ENCODE assay signal across 18 cellular contexts in the genomic region with DNA sequence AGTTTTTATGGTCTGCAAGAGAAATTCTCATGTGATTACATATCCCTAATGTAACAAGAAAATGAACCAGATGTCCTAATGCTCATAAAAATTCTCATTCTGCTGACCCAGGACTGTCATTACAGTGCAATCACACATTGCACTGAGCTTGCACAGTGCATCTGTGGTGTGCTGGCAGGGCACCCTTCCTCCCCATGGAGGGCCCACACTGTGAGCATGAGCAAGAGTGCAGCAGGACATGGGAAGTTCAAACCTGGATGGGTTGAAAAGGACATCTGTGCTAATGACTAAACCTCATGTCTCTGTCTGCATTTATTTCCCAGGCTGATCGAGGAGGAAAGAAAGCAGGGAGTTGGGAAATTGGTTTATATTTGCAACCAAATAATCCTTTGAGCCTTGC.
DNase-seq lines count a peak whose midpoint lies in the region; ATAC-seq, FAIRE-seq and TF ChIP-seq lines count a peak whose summit lies in the region.
"Had no signal": no experiment of that assay in that cellular context is flagged by ENCODE, and none has a peak within 500 bp of the region (broad histone marks: within the 10 kb centered on the region; RNA-seq: fewer than 3 reads in every experiment).

No MANE protein-coding gene starts in this region.

- H2AFZ ChIP-seq in GM23248 = no peak overlapping the region
- H2AFZ ChIP-seq in hepatocyte = no peak overlapping the region

- H3F3A ChIP-seq in GM23248 (ENCODE audit: insufficient read depth) = peaks cover 44% of the 10 kb centered on the region

- DNase-seq in GM23248 (peak; percentile 53), hepatocyte (ENCODE audit: low spot score) (peak; percentile 62), smooth muscle cell of the brain vasculature (ENCODE audit: low read depth, low spot score) (peak; percentile 84), cerebellar cortex (ENCODE audit: low spot score) (no peak)
- no peak for DNase-seq in activated CD4-positive, alpha-beta T cell treated with anti-CD3 and anti-CD28 coated beads for 48 hours
- DNase-seq: activated CD4-positive, alpha-beta T cell treated with anti-CD3 and anti-CD28 coated beads, Interleukin-2, amount 50 U/mL, for 1 hour; foreskin keratinocyte; NCI-H1694; NCI-H69; RPMI8226; stimulated activated CD4-positive, alpha-beta T cell treated with anti-CD3 and anti-CD28 coated beads, Interleukin-4, amount 100 ng/mL, for 4 hours; stimulated activated naive B cell treated with anti-CD40 and anti-IgM and Interleukin-4, amounts not matched to agents 10 μg/mL and 1 μg/mL and 100 μg/mL, for 72 hours; T-helper 9 cell had no signal

- H3K4me1 ChIP-seq in GM23248 (ENCODE audit: insufficient read depth) (peaks cover 18% of the 10 kb centered on the region), hepatocyte (ENCODE audit: insufficient read depth) (peaks cover 15% of the 10 kb centered on the region)
- H3K4me1 ChIP-seq: ascending aorta had no signal

- H3K9me3 ChIP-seq in GM23248 (ENCODE audit: low read depth) (no peaks in the 10 kb centered on the region), hepatocyte (ENCODE audit: low read depth) (no peaks in the 10 kb centered on the region)
- H3K9me3 ChIP-seq: ascending aorta had no signal

- peak; percentile 98 for FAIRE-seq in TTC549 (lab: Jason Lieb, UNC)
- FAIRE-seq: H54 had no signal

- peaks cover 43% of the 10 kb centered on the region for H3K79me2 ChIP-seq in GM23248 (ENCODE audit: insufficient read depth)
- no peaks in the 10 kb centered on the region for H3K79me2 ChIP-seq in hepatocyte

- ATAC-seq in stimulated activated memory B cell treated with anti-CD40 and anti-IgM and Interleukin-4, amounts not matched to agents 10 μg/mL and 1 μg/mL and 100 μg/mL, for 72 hours = no peak
- ATAC-seq: foreskin keratinocyte; stimulated activated naive B cell treated with anti-CD40 and anti-IgM and Interleukin-4, amounts not matched to agents 10 μg/mL and 1 μg/mL and 100 μg/mL, for 72 hours had no signal

- H3K36me3 ChIP-seq in GM23248 (ENCODE audit: low read depth) (peaks cover 87% of the 10 kb centered on the region), hepatocyte (replicated peaks; ENCODE audit: insufficient read depth, low read depth) (no peaks in the 10 kb centered on the region)

- H3K9ac ChIP-seq in GM23248 = no peak overlapping the region

- no peaks in the 10 kb centered on the region for H3K36me3 Mint-ChIP-seq in stimulated activated memory B cell treated with anti-CD40 and anti-IgM and Interleukin-4, amounts not matched to agents 10 μg/mL and 1 μg/mL and 100 μg/mL, for 72 hours
- H3K36me3 Mint-ChIP-seq: stimulated activated naive B cell treated with anti-CD40 and anti-IgM and Interleukin-4, amounts not matched to agents 10 μg/mL and 1 μg/mL and 100 μg/mL, for 72 hours had no signal

- H3K4me3 Mint-ChIP-seq in stimulated activated memory B cell treated with anti-CD40 and anti-IgM and Interleukin-4, amounts not matched to agents 10 μg/mL and 1 μg/mL and 100 μg/mL, for 72 hours = no peak overlapping the region
- H3K4me3 Mint-ChIP-seq: activated T-helper 1 cell treated with anti-CD3 and anti-CD28 coated beads, Interleukin-12 subunit alpha, Interleukin-12 subunit beta, Interleukin-2, Interleukin-4 antibody, amounts not matched to agents 30 ng/mL and 10 ng/mL and 1 ng/mL, durations not matched to agents 14 hours and 24 hours and 36 hours; stimulated activated naive B cell treated with anti-CD40 and anti-IgM and Interleukin-4, amounts not matched to agents 10 μg/mL and 1 μg/mL and 100 μg/mL, for 72 hours had no signal

- H3K4me3 ChIP-seq in GM23248 (no peak overlapping the region), hepatocyte (no peak overlapping the region)
- H3K4me3 ChIP-seq: ascending aorta had no signal

- no peaks in the 10 kb centered on the region for H3K27me3 Mint-ChIP-seq in stimulated activated memory B cell treated with anti-CD40 and anti-IgM and Interleukin-4, amounts not matched to agents 10 μg/mL and 1 μg/mL and 100 μg/mL, for 72 hours
- H3K27me3 Mint-ChIP-seq: stimulated activated naive B cell treated with anti-CD40 and anti-IgM and Interleukin-4, amounts not matched to agents 10 μg/mL and 1 μg/mL and 100 μg/mL, for 72 hours had no signal

- H4K20me1 ChIP-seq in GM23248 (ENCODE audit: insufficient read depth) (no peaks in the 10 kb centered on the region), hepatocyte (ENCODE audit: insufficient read depth, poor library complexity, severe bottlenecking) (no peaks in the 10 kb centered on the region)

- H3K4me2 ChIP-seq in GM23248 (ENCODE audit: unreplicated experiment) (no peak overlapping the region), hepatocyte (peak overlapping the region; percentile 26)

- no peaks in the 10 kb centered on the region for H3K4me1 Mint-ChIP-seq in stimulated activated memory B cell treated with anti-CD40 and anti-IgM and Interleukin-4, amounts not matched to agents 10 μg/mL and 1 μg/mL and 100 μg/mL, for 72 hours
- H3K4me1 Mint-ChIP-seq: stimulated activated naive B cell treated with anti-CD40 and anti-IgM and Interleukin-4, amounts not matched to agents 10 μg/mL and 1 μg/mL and 100 μg/mL, for 72 hours had no signal

- 89 to 97% methylated on average over 1 of the region's 1 CpG for WGBS in GM23248 (ENCODE audit: low coverage in 1 of 2, low lambda C conversion rate in 2 of 2, missing lambda C conversion rate in 2 of 2), 2 experiments
- 35% methylated on average over 1 of the region's 1 CpG for WGBS in hepatocyte (ENCODE audit: low lambda C conversion rate, missing lambda C conversion rate)

- H3K27ac Mint-ChIP-seq in stimulated activated memory B cell treated with anti-CD40 and anti-IgM and Interleukin-4, amounts not matched to agents 10 μg/mL and 1 μg/mL and 100 μg/mL, for 72 hours = no peak overlapping the region
- H3K27ac Mint-ChIP-seq: activated T-helper 1 cell treated with anti-CD3 and anti-CD28 coated beads, Interleukin-12 subunit alpha, Interleukin-12 subunit beta, Interleukin-2, Interleukin-4 antibody, amounts not matched to agents 30 ng/mL and 10 ng/mL and 1 ng/mL, durations not matched to agents 14 hours and 24 hours and 36 hours; stimulated activated naive B cell treated with anti-CD40 and anti-IgM and Interleukin-4, amounts not matched to agents 10 μg/mL and 1 μg/mL and 100 μg/mL, for 72 hours had no signal

- no peaks in the 10 kb centered on the region for H3K9me3 Mint-ChIP-seq in stimulated activated memory B cell treated with anti-CD40 and anti-IgM and Interleukin-4, amounts not matched to agents 10 μg/mL and 1 μg/mL and 100 μg/mL, for 72 hours
- H3K9me3 Mint-ChIP-seq: activated T-helper 1 cell treated with anti-CD3 and anti-CD28 coated beads, Interleukin-12 subunit alpha, Interleukin-12 subunit beta, Interleukin-2, Interleukin-4 antibody, amounts not matched to agents 30 ng/mL and 10 ng/mL and 1 ng/mL, durations not matched to agents 14 hours and 24 hours and 36 hours; stimulated activated naive B cell treated with anti-CD40 and anti-IgM and Interleukin-4, amounts not matched to agents 10 μg/mL and 1 μg/mL and 100 μg/mL, for 72 hours had no signal

- in situ Hi-C loops in GM23248 (cut with MboI) = no loop called here

- H3K27me3 ChIP-seq in GM23248 (replicated peaks; ENCODE audit: insufficient read depth) (no peaks in the 10 kb centered on the region), hepatocyte (no peaks in the 10 kb centered on the region)
- H3K27me3 ChIP-seq: ascending aorta, foreskin keratinocyte had no signal

- peak overlapping the region; percentile 42 for H3K27ac ChIP-seq in GM23248
- peak overlapping the region; percentile 75 for H3K27ac ChIP-seq in hepatocyte
- H3K27ac ChIP-seq: ascending aorta, foreskin keratinocyte had no signal

- H3K9me2 ChIP-seq in GM23248 (ENCODE audit: insufficient read depth) (no peaks in the 10 kb centered on the region), hepatocyte (replicated peaks; ENCODE audit: insufficient read depth) (no peaks in the 10 kb centered on the region)

- no peak for TF ChIP-seq CTCF in hepatocyte (IDR thresholded peaks at IDR 0.05; ENCODE audit: poor library complexity)

Comparison
In these comparisons a context has a peak if more than half of its experiments do, and no peak if none do; other contexts are left out.
1. DNase-seq: peak in GM23248 (single experiment), hepatocyte (single experiment) and smooth muscle cell of the brain vasculature (single experiment); none in activated CD4-positive, alpha-beta T cell treated with anti-CD3 and anti-CD28 coated beads for 48 hours (single experiment) and cerebellar cortex (single experiment).